In the genomic region with DNA sequence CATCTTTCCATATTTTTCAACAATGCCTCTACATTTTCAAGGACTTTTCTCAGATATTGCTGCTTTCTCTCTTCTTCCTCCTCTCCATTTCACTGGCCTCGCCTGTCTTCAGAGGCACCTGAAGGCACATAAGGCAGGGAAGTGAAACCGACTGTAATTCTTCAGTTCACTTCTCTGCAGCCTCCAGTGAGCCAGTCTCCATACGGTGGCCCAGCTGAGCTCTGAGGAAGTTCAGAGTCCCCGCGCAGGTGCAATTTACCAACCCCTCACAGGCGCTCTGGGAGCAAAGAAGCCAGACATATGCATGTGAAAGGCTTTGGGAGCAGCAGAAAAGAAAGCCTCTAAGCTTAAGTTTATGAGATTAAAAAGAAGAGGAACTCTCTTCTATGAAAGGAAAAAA, we compare ENCODE assay signal across 9 cellular contexts. TPM values are rescaled to one million over a fixed set of nuclear protein-coding genes. Genes with fewer than 3 reads are reported as not detected.
DNase-seq lines count a peak whose midpoint lies in the region; ATAC-seq, FAIRE-seq and TF ChIP-seq lines count a peak whose summit lies in the region.
"Had no signal": no experiment of that assay in that cellular context is flagged by ENCODE, and none has a peak within 500 bp of the region (broad histone marks: within the 10 kb centered on the region; RNA-seq: fewer than 3 reads in every experiment).

No MANE protein-coding gene starts in this region.

- POLR2A ChIA-PET in RWPE1 (lab: Yijun Ruan, JAX; ENCODE audit: low non-redundant PET) = no interaction called here

- H3K27me3 ChIP-seq in Karpas-422 (ENCODE audit: low read length) (no peaks in the 10 kb centered on the region), vagina (no peaks in the 10 kb centered on the region)

- H3K9me2 ChIP-seq in Karpas-422 (replicated peaks; ENCODE audit: insufficient read depth, low read length) = no peaks in the 10 kb centered on the region

- peak overlapping the region; percentile 66 for H3K4me2 ChIP-seq in Karpas-422 (ENCODE audit: low read depth, low read length, poor library complexity, severe bottlenecking)

- peak overlapping the region; percentile 23 for H3K4me3 ChIP-seq in Karpas-422 (ENCODE audit: low read length)
- H3K4me3 ChIP-seq in vagina = no peak overlapping the region

- CTCF ChIA-PET in RWPE1 (lab: Yijun Ruan, JAX) = no interaction called here

- peak; percentile 99 for ATAC-seq in HG02678 (IDR thresholded peaks at IDR 0.05; ENCODE audit: unreplicated experiment)

- no peaks in the 10 kb centered on the region for H4K20me1 ChIP-seq in Karpas-422 (ENCODE audit: insufficient read depth, low read depth, low read length)

- H3K4me1 ChIP-seq in Karpas-422 (ENCODE audit: low read length) (peaks cover 98% of the 10 kb centered on the region), vagina (no peaks in the 10 kb centered on the region)

- H3K9ac ChIP-seq in Karpas-422 (ENCODE audit: low read length) = peak overlapping the region; percentile 28

- H3K36me3 ChIP-seq in Karpas-422 (ENCODE audit: insufficient read depth, low read length) = 0 out of 2 replicates have a peak, but pooled peaks cover 4% of the 10 kb centered on the region
- no peaks in the 10 kb centered on the region for H3K36me3 ChIP-seq in vagina

- H3K27ac ChIP-seq in Karpas-422 (ENCODE audit: low read length) (peak overlapping the region; percentile 93), vagina (no peak overlapping the region), RWPE1 (no peak overlapping the region)

- TF ChIP-seq POLR2A in vagina (IDR thresholded peaks at IDR 0.05) (no peak), erythroblast (IDR thresholded peaks at IDR 0.05; ENCODE audit: low read length) (no peak)

- H3K79me2 ChIP-seq in Karpas-422 (ENCODE audit: low read length) = no peaks in the 10 kb centered on the region

- peak; percentile 93 for FAIRE-seq in GM19239 (lab: Jason Lieb, UNC)

- DNase-seq in GM19239 (ENCODE audit: insufficient read length, low spot score) = no peak
- DNase-seq in Karpas-422 = peak; percentile 96
- DNase-seq in retina = peak; percentile 27
- no peak for DNase-seq in vagina (ENCODE audit: extremely low spot score in 2 of 2)
- no peak for DNase-seq in RWPE1 (ENCODE audit: low spot score)
- DNase-seq in globus pallidus (ENCODE audit: low spot score) = no peak
- no peak for DNase-seq in erythroblast (lab: John Stamatoyannopoulos, UW)
- DNase-seq: kidney glomerular epithelial cell had no signal

- no peaks in the 10 kb centered on the region for H3K9me3 ChIP-seq in Karpas-422 (ENCODE audit: low read length)
- H3K9me3 ChIP-seq in vagina = no peaks in the 10 kb centered on the region

- intact Hi-C loops in vagina (cut with DNase I) = no loop called here

- H2AFZ ChIP-seq in Karpas-422 (ENCODE audit: low read length) = no peak overlapping the region

- TF ChIP-seq CTCF in vagina (IDR thresholded peaks at IDR 0.05) (no peak), RWPE1 (conservative IDR thresholded peaks at IDR 0.05; ENCODE audit: low read depth) (no peak)

RNA-seq across cellular contexts. Expression of gene KLHL14, which starts 12.4 kb away (rescaled TPM):
- 17.2 and 20.5 TPM in 2 replicates for total RNA-seq in Karpas-422 (2014; rRNA removed; shearing (Covaris generic); ENCODE audit: low replicate concordance)
- 0.98 TPM for total RNA-seq in vagina

Comparison
In these comparisons a context has a peak if more than half of its experiments do, and no peak if none do; other contexts are left out.
1. DNase-seq: peak in Karpas-422 (single experiment) and retina (single experiment); none in GM19239 (single experiment), vagina (0 of 2), RWPE1 (single experiment), globus pallidus (single experiment) and erythroblast (0 of 2).